Comparison of ENCODE assay signal across 8 cellular contexts in the genomic region with DNA sequence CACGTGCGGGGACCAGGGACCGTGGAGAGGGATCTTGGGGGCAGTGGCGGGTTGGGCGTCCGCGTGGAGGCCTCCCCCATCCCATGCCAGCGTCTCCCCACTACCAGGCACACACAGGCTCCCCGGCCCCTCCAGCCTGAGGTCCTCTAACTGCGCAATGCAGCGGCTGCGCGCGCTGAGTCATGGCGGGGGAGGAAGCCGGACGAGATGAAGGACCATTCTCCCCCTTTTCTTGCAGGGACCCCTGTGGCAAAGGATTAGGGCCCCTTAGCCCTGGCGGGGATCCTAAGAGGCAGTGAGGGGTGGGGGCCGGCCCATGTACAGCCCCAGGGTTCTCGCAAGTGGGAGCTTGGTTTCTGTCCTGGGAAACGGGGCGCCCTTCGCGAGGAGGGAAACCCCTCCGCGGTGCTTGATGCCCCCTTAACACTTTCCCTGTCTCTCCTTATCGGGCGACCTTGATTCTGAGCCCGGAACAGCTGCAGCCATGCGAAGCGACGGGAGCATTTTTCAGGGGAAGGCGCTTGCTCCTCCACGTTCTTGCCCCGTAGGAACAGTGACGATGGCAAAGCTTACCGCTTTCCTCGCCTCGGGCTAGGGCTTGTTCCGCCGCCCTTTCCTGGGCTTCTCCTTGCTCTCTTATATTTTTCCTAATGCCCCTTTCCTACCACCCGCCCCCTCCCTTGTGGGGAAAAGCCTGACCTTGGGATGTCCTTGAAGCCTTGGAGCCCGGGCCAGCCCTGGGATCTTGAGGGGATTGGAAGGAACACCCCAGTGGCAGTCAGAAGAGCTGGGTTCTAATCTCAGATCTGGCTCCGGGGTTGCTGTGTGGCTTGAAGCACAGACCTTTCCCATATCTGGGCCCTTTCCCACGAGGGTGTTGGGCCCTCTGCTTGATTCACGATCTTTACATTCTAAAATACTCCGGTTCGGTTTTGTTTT. TPM values are rescaled to one million over a fixed set of nuclear protein-coding genes. Genes with fewer than 3 reads are reported as not detected.
DNase-seq lines count a peak whose midpoint lies in the region; ATAC-seq and TF ChIP-seq lines count a peak whose summit lies in the region.

No MANE protein-coding gene starts in this region.

- no peaks in the 10 kb centered on the region for H3K27me3 Mint-ChIP-seq in activated CD4-positive, alpha-beta T cell treated with anti-CD3 and anti-CD28 coated beads, Interleukin-2, amount 10 ng/mL, durations not matched to agents 24 days and 14 days
- peaks cover 4% of the 10 kb centered on the region for H3K27me3 Mint-ChIP-seq in neural progenitor cell (ENCODE audit: insufficient read depth, low read depth)

- H3K4me3 ChIP-seq in BLaER1 (peak overlapping the region; percentile 97), esophagus squamous epithelium (peak overlapping the region; percentile 92 to 98 (median 95)), neural progenitor cell (peak overlapping the region; percentile 92)

- peaks cover 65% of the 10 kb centered on the region for H3K79me2 ChIP-seq in neural progenitor cell (ENCODE audit: low read depth)

- H3K9me3 ChIP-seq in BLaER1 (no peaks in the 10 kb centered on the region), esophagus squamous epithelium (no peaks in the 10 kb centered on the region), neural progenitor cell (ENCODE audit: low read depth) (no peaks in the 10 kb centered on the region)

- H3K27ac Mint-ChIP-seq in activated CD4-positive, alpha-beta T cell treated with anti-CD3 and anti-CD28 coated beads, Interleukin-2, amount 10 ng/mL, durations not matched to agents 24 days and 14 days = peak overlapping the region; percentile 99
- H3K27ac Mint-ChIP-seq in neural progenitor cell = peak overlapping the region; percentile 72

- peaks cover 60% of the 10 kb centered on the region for H3K36me3 Mint-ChIP-seq in activated CD4-positive, alpha-beta T cell treated with anti-CD3 and anti-CD28 coated beads, Interleukin-2, amount 10 ng/mL, durations not matched to agents 24 days and 14 days (ENCODE audit: low read depth)
- peaks cover 29% of the 10 kb centered on the region for H3K36me3 Mint-ChIP-seq in neural progenitor cell

- WGBS in esophagus squamous epithelium, 2 donors = 0 to 1% methylated on average over 3 to 17 of the region's 48 CpGs

- H3K4me3 Mint-ChIP-seq in activated CD4-positive, alpha-beta T cell treated with anti-CD3 and anti-CD28 coated beads, Interleukin-2, amount 10 ng/mL, durations not matched to agents 24 days and 14 days = peak overlapping the region; percentile 92
- H3K4me3 Mint-ChIP-seq in neural progenitor cell = peak overlapping the region; percentile 96

- H3K27me3 ChIP-seq in BLaER1 = no peaks in the 10 kb centered on the region
- no peaks in the 10 kb centered on the region for H3K27me3 ChIP-seq in esophagus squamous epithelium
- H3K27me3 ChIP-seq in neural progenitor cell = no peaks in the 10 kb centered on the region

- no peak overlapping the region for H2AFZ ChIP-seq in neural progenitor cell (replicated peaks)

- H3F3A ChIP-seq in neural progenitor cell (ENCODE audit: low read depth) = peaks cover 56% of the 10 kb centered on the region

- no peak for DNase-seq in activated CD4-positive, alpha-beta T cell treated with anti-CD3 and anti-CD28 coated beads, Interleukin-2, amount 10 ng/mL, durations not matched to agents 24 days and 14 days
- DNase-seq in esophagus squamous epithelium (lab: John Stamatoyannopoulos, UW) = no peak
- DNase-seq in neural progenitor cell (ENCODE audit: low spot score) = peak; percentile 58
- DNase-seq in NCI-H1048 (lab: John Stamatoyannopoulos, UW) = no peak
- DNase-seq in NCI-H2081 treated with DMSO at 0.1 percent for 48 hours (lab: John Stamatoyannopoulos, UW) = no peak

- peak; percentile 6 for ATAC-seq in HG02642 (IDR thresholded peaks at IDR 0.05; ENCODE audit: poor library complexity, unreplicated experiment)
- no peak for ATAC-seq in GM19455 (IDR thresholded peaks at IDR 0.05; ENCODE audit: unreplicated experiment)

- TF ChIP-seq POLR2A in esophagus squamous epithelium (IDR thresholded peaks at IDR 0.05) = no peak

- H4K20me1 ChIP-seq in BLaER1 (peaks cover 57% of the 10 kb centered on the region), neural progenitor cell (ENCODE audit: low read depth) (peaks cover 49% of the 10 kb centered on the region)

- H3K9ac ChIP-seq in BLaER1 = peak overlapping the region; percentile 95
- H3K9ac ChIP-seq in neural progenitor cell = peak overlapping the region; percentile 64

- H3K4me1 ChIP-seq in BLaER1 = peaks cover 64% of the 10 kb centered on the region
- H3K4me1 ChIP-seq in esophagus squamous epithelium = peaks cover 47 to 77% (median 48%) of the 10 kb centered on the region in 3 donors
- H3K4me1 ChIP-seq in neural progenitor cell = peaks cover 27% of the 10 kb centered on the region

- peaks cover 37% of the 10 kb centered on the region for H3K4me1 Mint-ChIP-seq in activated CD4-positive, alpha-beta T cell treated with anti-CD3 and anti-CD28 coated beads, Interleukin-2, amount 10 ng/mL, durations not matched to agents 24 days and 14 days
- peaks cover 43% of the 10 kb centered on the region for H3K4me1 Mint-ChIP-seq in neural progenitor cell

- H3K4me2 ChIP-seq in BLaER1 = peak overlapping the region; percentile 94
- peak overlapping the region; percentile 86 for H3K4me2 ChIP-seq in neural progenitor cell

- H3K27ac ChIP-seq in BLaER1 = peak overlapping the region; percentile 97
- peak overlapping the region; percentile 98 to 100 (median 100) for H3K27ac ChIP-seq in esophagus squamous epithelium
- no peak overlapping the region for H3K27ac ChIP-seq in neural progenitor cell

- TF ChIP-seq CTCF in esophagus squamous epithelium (IDR thresholded peaks at IDR 0.05) (peak in 1 of 6 experiments; percentile 1), neural progenitor cell (IDR thresholded peaks at IDR 0.05) (no peak)

- H3K9me3 Mint-ChIP-seq in activated CD4-positive, alpha-beta T cell treated with anti-CD3 and anti-CD28 coated beads, Interleukin-2, amount 10 ng/mL, durations not matched to agents 24 days and 14 days = no peaks in the 10 kb centered on the region
- no peaks in the 10 kb centered on the region for H3K9me3 Mint-ChIP-seq in neural progenitor cell

- intact Hi-C loops in activated CD4-positive, alpha-beta T cell treated with anti-CD3 and anti-CD28 coated beads, Interleukin-2, amount 10 ng/mL, durations not matched to agents 24 days and 14 days (cut with micrococcal nuclease) = loop anchor here (1.0 to 2.0 kb wide), 3 partner anchors 9 to 69 kb away; partner anchors contain the start of genes INO80E and PPP4C
- intact Hi-C loops in esophagus squamous epithelium (cut with DNase I) = no loop called here

- H3K36me3 ChIP-seq in BLaER1 = peaks cover 54% of the 10 kb centered on the region
- peaks cover 29 to 45% (median 42%) of the 10 kb centered on the region in 3 donors for H3K36me3 ChIP-seq in esophagus squamous epithelium
- H3K36me3 ChIP-seq in neural progenitor cell = peaks cover 13% of the 10 kb centered on the region

RNA-seq across cellular contexts. Expression of gene ALDOA, which starts 0.7 kb away (rescaled TPM):
- 2,074 and 2,109 TPM in 2 replicates for total RNA-seq in activated CD4-positive, alpha-beta T cell treated with anti-CD3 and anti-CD28 coated beads, Interleukin-2, amount 10 ng/mL, durations not matched to agents 24 days and 14 days
- total RNA-seq in esophagus squamous epithelium (1,000 to 10,000 TPM; 1,024 to 1,551 (median 1,380) TPM), neural progenitor cell (ENCODE audit: low replicate concordance) (469 and 981 TPM in 2 replicates)

RNA-seq across cellular contexts. Expression of gene PPP4C, which starts 9.6 kb away (rescaled TPM):
- total RNA-seq in activated CD4-positive, alpha-beta T cell treated with anti-CD3 and anti-CD28 coated beads, Interleukin-2, amount 10 ng/mL, durations not matched to agents 24 days and 14 days = 144 and 145 TPM in 2 replicates
- total RNA-seq in esophagus squamous epithelium (100 to 1,000 TPM in 1 of 4 donors, 10 to 100 TPM in 3; 67.9 to 100 (median 78.4) TPM), neural progenitor cell (ENCODE audit: low replicate concordance) (93.3 and 166 TPM in 2 replicates)

RNA-seq across cellular contexts. Expression of gene TBX6, which starts 25.5 kb away (rescaled TPM):
- total RNA-seq in activated CD4-positive, alpha-beta T cell treated with anti-CD3 and anti-CD28 coated beads, Interleukin-2, amount 10 ng/mL, durations not matched to agents 24 days and 14 days = 2.1 TPM in 2 replicates
- total RNA-seq in esophagus squamous epithelium (1 to 10 TPM; 1.9 to 6.2 (median 4.7) TPM), neural progenitor cell (ENCODE audit: low replicate concordance) (0.39 and 2.8 TPM in 2 replicates)

RNA-seq across cellular contexts. Expression of gene YPEL3, which starts 29.8 kb away (rescaled TPM):
- total RNA-seq in activated CD4-positive, alpha-beta T cell treated with anti-CD3 and anti-CD28 coated beads, Interleukin-2, amount 10 ng/mL, durations not matched to agents 24 days and 14 days = 11.8 and 11.9 TPM in 2 replicates
- 100 to 1,000 TPM in 1 of 4 donors, 10 to 100 TPM in 3; 26.4 to 131 (median 63.0) TPM for total RNA-seq in esophagus squamous epithelium
- 6.8 and 30.7 TPM in 2 replicates for total RNA-seq in neural progenitor cell (ENCODE audit: low replicate concordance)

RNA-seq across cellular contexts. Expression of gene TLCD3B, which starts 35.1 kb away (rescaled TPM):
- 1.5 and 1.8 TPM in 2 replicates for total RNA-seq in activated CD4-positive, alpha-beta T cell treated with anti-CD3 and anti-CD28 coated beads, Interleukin-2, amount 10 ng/mL, durations not matched to agents 24 days and 14 days
- total RNA-seq in esophagus squamous epithelium = not detected
- 2.4 and 9.0 TPM in 2 replicates for total RNA-seq in neural progenitor cell (ENCODE audit: low replicate concordance)
